ENCODE assay signal across 19 cellular contexts in the genomic region with DNA sequence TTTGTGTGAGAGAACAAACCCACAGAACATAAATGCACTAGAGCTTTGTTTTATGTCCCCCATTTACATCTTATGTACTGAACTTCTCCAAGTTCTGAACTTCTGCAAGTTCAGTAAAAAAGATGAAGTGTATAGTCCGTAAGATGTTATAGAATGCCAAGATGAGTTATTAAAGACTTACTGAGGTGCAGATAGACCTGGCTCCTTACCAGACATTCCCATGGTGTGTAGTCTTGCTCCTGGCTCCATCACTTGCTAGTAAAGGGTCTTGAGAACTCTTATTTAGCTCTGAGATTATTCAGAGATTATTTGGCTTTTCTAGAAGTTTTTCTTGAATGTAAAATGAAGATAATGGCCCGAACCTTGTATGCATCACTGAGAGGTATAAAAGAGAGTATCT. TPM values are rescaled to one million over a fixed set of nuclear protein-coding genes. Genes with fewer than 3 reads are reported as not detected.
"Had no signal": no experiment of that assay in that cellular context is flagged by ENCODE, and none has a peak within 500 bp of the region (broad histone marks: within the 10 kb centered on the region; RNA-seq: fewer than 3 reads in every experiment).

No MANE protein-coding gene starts in this region.

- H3K4me3 Mint-ChIP-seq: natural killer cell had no signal

- ATAC-seq: heart left ventricle, left lobe of liver, natural killer cell had no signal

- H3K4me3 ChIP-seq: dorsolateral prefrontal cortex, heart left ventricle, sigmoid colon, skin epidermis, stomach, thoracic aorta, transverse colon had no signal

- H3K27ac ChIP-seq: dorsolateral prefrontal cortex, heart left ventricle, sigmoid colon, stomach, thoracic aorta, transverse colon had no signal

- H3K36me3 Mint-ChIP-seq: natural killer cell had no signal

- FAIRE-seq: frontal cortex, islet of Langerhans had no signal

- H3K36me3 ChIP-seq: heart left ventricle, sigmoid colon, stomach, thoracic aorta, transverse colon had no signal

- H3K27ac Mint-ChIP-seq: natural killer cell had no signal

- H3K4me1 Mint-ChIP-seq: natural killer cell had no signal

- H3K4me1 ChIP-seq: transverse colon had no signal

- H3K9me3 ChIP-seq: sigmoid colon had no signal

- H3K27me3 ChIP-seq: dorsolateral prefrontal cortex, heart left ventricle, sigmoid colon, stomach, transverse colon had no signal

- DNase-seq: cortex of kidney; dorsolateral prefrontal cortex; effector CD8-positive, alpha-beta T cell; heart left ventricle; hippocampal formation; natural killer cell; occipital lobe; posterior cingulate gyrus; sigmoid colon; stimulated activated CD4-positive, alpha-beta T cell treated with anti-CD3 and anti-CD28 coated beads, Interleukin-12 subunit alpha, Interleukin-12 subunit beta, amount 100 ng/mL, for 4 hours; stimulated activated naive CD4-positive, alpha-beta T cell; stomach; substantia nigra; transverse colon had no signal

RNA-seq across cellular contexts. Expression of a gene that starts 16.8 kb away (rescaled TPM):
- total RNA-seq: natural killer cell had no signal
